8 cellular contexts compared by ENCODE assay signal in the genomic region with DNA sequence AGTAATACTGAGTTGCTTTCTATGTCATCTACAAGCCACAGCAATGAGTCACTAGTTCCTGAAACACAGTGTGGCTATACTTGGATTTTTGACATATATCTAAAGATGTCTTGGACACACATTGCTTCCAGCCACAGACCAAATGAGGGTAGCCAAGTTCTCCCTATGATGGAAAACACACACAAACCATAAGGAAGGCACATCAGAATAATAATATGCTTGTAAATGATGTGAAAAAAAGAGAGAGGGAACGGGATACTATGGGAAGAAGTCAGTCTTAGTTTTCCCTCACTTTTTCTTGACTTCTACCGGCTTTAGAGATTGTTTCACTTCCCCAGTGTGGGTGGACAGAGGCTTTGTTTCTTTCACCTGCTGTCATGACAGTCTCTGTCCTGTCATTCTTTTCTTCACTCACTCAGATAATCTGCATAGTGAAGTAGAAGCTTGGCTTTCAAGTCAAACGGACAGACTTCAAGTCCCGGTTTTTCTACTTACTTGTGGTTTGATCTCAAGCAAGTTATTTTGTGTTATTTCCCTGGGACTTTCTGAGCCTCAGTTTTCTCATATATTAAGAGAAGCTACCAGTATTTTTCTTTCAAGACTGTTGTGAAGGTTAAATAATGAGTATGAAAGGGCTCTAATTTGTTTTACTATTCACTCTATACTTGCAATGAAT.
DNase-seq lines count a peak whose midpoint lies in the region; ATAC-seq lines count a peak whose summit lies in the region.

No MANE protein-coding gene starts in this region.

- DNase-seq in brain pericyte (ENCODE audit: low read depth, low spot score) (peak; percentile 11), NCI-H510A (lab: John Stamatoyannopoulos, UW) (no peak), NCI-H748 (lab: John Stamatoyannopoulos, UW; ENCODE audit: unreplicated experiment) (no peak), NCI-H1436 treated with DMSO at 0.1 percent for 48 hours (lab: John Stamatoyannopoulos, UW) (no peak)
- no peak for DNase-seq in activated effector memory CD4-positive, alpha-beta T cell treated with Interleukin-2 at 50 U/mL for 16 hours

- ATAC-seq in GM18519 (IDR thresholded peaks at IDR 0.05; ENCODE audit: low FRiP score, unreplicated experiment) (peak; percentile 97), GM21447 (IDR thresholded peaks at IDR 0.05; ENCODE audit: unreplicated experiment) (peak; percentile 99), HG03442 (IDR thresholded peaks at IDR 0.05; ENCODE audit: unreplicated experiment) (peak; percentile 96)
